14 cellular contexts compared by ENCODE assay signal in the genomic region with DNA sequence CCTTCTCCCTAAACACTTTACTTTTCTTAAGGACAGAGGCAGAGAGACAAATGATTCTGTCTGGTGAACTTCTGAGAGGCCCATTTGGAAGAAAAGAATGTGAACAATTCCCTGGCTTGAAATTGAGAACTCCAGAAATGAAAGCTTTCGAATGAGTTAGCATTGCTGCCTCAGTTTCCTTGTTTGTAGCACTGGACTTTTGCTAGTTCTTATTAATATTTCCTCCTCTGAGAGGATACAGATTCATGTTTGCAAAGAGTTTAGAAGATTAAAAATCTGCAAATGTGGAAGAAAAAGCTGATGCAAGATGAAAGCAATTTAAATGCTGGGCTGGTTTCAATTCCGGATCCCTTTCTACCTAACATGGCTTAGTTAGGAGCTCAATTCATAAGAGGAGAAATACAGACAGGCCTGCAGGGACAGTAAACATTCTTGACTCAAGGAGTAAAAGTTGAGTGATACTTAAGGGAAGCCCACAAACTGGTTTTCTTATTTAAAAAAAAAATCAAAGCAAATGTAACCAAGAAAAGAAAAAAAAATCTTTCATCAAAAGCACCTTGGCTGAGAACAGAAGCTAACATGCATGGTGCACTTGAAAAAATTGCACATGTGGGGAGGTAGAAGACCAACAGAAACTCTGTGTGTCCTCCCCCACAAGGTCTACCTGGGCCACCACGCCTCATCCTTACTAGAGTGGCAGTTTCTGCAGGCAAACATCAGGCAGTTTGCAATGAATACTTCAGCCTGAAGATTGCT. TPM values are rescaled to one million over a fixed set of nuclear protein-coding genes. Genes with fewer than 3 reads are reported as not detected.
DNase-seq lines count a peak whose midpoint lies in the region; ATAC-seq, FAIRE-seq and TF ChIP-seq lines count a peak whose summit lies in the region.
"Had no signal": no experiment of that assay in that cellular context is flagged by ENCODE, and none has a peak within 500 bp of the region (broad histone marks: within the 10 kb centered on the region; RNA-seq: fewer than 3 reads in every experiment).

No MANE protein-coding gene starts in this region.

- no peaks in the 10 kb centered on the region for H3K36me3 Mint-ChIP-seq in activated naive CD8-positive, alpha-beta T cell treated with anti-CD3 and anti-CD28 coated beads for 36 hours
- H3K36me3 Mint-ChIP-seq in activated naive CD8-positive, alpha-beta T cell treated with anti-CD3 and anti-CD28 coated beads, Interleukin-2, amount 50 U/mL, for 24 hours (ENCODE audit: low read depth), result no peaks in the 10 kb centered on the region

- no peak for TF ChIP-seq CTCF in kidney (IDR thresholded peaks at IDR 0.05; ENCODE audit: borderline replicate concordance, extremely low read depth, insufficient read depth)
- no peak for TF ChIP-seq CTCF in transverse colon (IDR thresholded peaks at IDR 0.05)

- ATAC-seq in activated naive CD8-positive, alpha-beta T cell treated with anti-CD3 and anti-CD28 coated beads, Interleukin-2, amount 50 U/mL, for 24 hours, result no peak

- peak overlapping the region; percentile 76 for H3K27ac ChIP-seq in SJSA1
- H3K27ac ChIP-seq in kidney (ENCODE audit: low read depth in 2 of 2, low read length in 2 of 2), result peak overlapping the region; percentile 1 to 62
- H3K27ac ChIP-seq in transverse colon, result peak overlapping the region; percentile 45 to 79 (median 74)

- H3K36me3 ChIP-seq in SJSA1 (no peaks in the 10 kb centered on the region), kidney (ENCODE audit: control insufficient read depth in 1 of 2, insufficient read depth in 2 of 2, low read length in 2 of 2) (peaks cover 23 to 46% of the 10 kb centered on the region in 2 donors), transverse colon (no peaks in the 10 kb centered on the region)

- TF ChIP-seq POLR2A in transverse colon (IDR thresholded peaks at IDR 0.05), result no peak

- H3K4me3 ChIP-seq in SJSA1 (no peak overlapping the region), kidney (ENCODE audit: low read length in 2 of 2) (no peak overlapping the region), transverse colon (no peak overlapping the region)

- no peaks in the 10 kb centered on the region for H3K27me3 Mint-ChIP-seq in activated naive CD8-positive, alpha-beta T cell treated with anti-CD3 and anti-CD28 coated beads for 36 hours
- H3K27me3 Mint-ChIP-seq in activated naive CD8-positive, alpha-beta T cell treated with anti-CD3 and anti-CD28 coated beads, Interleukin-2, amount 50 U/mL, for 24 hours, result peaks cover 3% of the 10 kb centered on the region

- FAIRE-seq in kidney (lab: Jason Lieb, UNC), result no peak
- FAIRE-seq: D721Med had no signal

- no peak for TF ChIP-seq EP300 in transverse colon (IDR thresholded peaks at IDR 0.05; ENCODE audit: low read depth)

- H3K27ac Mint-ChIP-seq in activated naive CD8-positive, alpha-beta T cell treated with anti-CD3 and anti-CD28 coated beads for 36 hours, result peak overlapping the region; percentile 70
- H3K27ac Mint-ChIP-seq in activated naive CD8-positive, alpha-beta T cell treated with anti-CD3 and anti-CD28 coated beads, Interleukin-2, amount 50 U/mL, for 24 hours, result no peak overlapping the region
- H3K27ac Mint-ChIP-seq: activated B cell treated with CpG ODN at 0.5 μM for 24 hours had no signal

- H3K27me3 ChIP-seq in SJSA1 (replicated peaks), result no peaks in the 10 kb centered on the region
- H3K27me3 ChIP-seq in transverse colon, result peaks cover 7% of the 10 kb centered on the region

- no peaks in the 10 kb centered on the region for H3K9me3 Mint-ChIP-seq in activated naive CD8-positive, alpha-beta T cell treated with anti-CD3 and anti-CD28 coated beads for 36 hours
- no peaks in the 10 kb centered on the region for H3K9me3 Mint-ChIP-seq in activated naive CD8-positive, alpha-beta T cell treated with anti-CD3 and anti-CD28 coated beads, Interleukin-2, amount 50 U/mL, for 24 hours
- H3K9me3 Mint-ChIP-seq: activated B cell treated with CpG ODN at 0.5 μM for 24 hours had no signal

- intact Hi-C loops in kidney (cut with DNase I), result no loop called here
- intact Hi-C loops in transverse colon (cut with DNase I; ENCODE audit: low total_unique reads), result no loop called here

- H3K4me1 ChIP-seq in SJSA1 (replicated peaks), result peaks cover 46% of the 10 kb centered on the region
- H3K4me1 ChIP-seq in kidney (ENCODE audit: control insufficient read depth in 1 of 2, insufficient read depth in 1 of 2, low read depth in 1 of 2, low read length in 2 of 2), result peaks cover 30 to 41% of the 10 kb centered on the region in 2 donors
- peaks cover 6 to 73% (median 42%) of the 10 kb centered on the region in 4 donors for H3K4me1 ChIP-seq in transverse colon

- 48% methylated on average over 2 to 3 of the region's 3 CpGs for WGBS in transverse colon (ENCODE audit: low coverage in 1 of 2), 2 donors

- in situ Hi-C loops in transverse colon (cut with MboI; ENCODE audit: low pct_ligation_motif_present in 1 of 4, low pct_unique_long_range_greater_than_20kb in 1 of 4, low sequenced_read_pairs in 3 of 4), result no loop called here

- no peak overlapping the region for H3K4me3 Mint-ChIP-seq in activated naive CD8-positive, alpha-beta T cell treated with anti-CD3 and anti-CD28 coated beads for 36 hours
- no peak overlapping the region for H3K4me3 Mint-ChIP-seq in activated naive CD8-positive, alpha-beta T cell treated with anti-CD3 and anti-CD28 coated beads, Interleukin-2, amount 50 U/mL, for 24 hours
- H3K4me3 Mint-ChIP-seq: activated B cell treated with CpG ODN at 0.5 μM for 24 hours had no signal

- H3K4me1 Mint-ChIP-seq in activated naive CD8-positive, alpha-beta T cell treated with anti-CD3 and anti-CD28 coated beads for 36 hours, result peaks cover 15% of the 10 kb centered on the region
- peaks cover 11% of the 10 kb centered on the region for H3K4me1 Mint-ChIP-seq in activated naive CD8-positive, alpha-beta T cell treated with anti-CD3 and anti-CD28 coated beads, Interleukin-2, amount 50 U/mL, for 24 hours

- H3K9me3 ChIP-seq in SJSA1 (replicated peaks) (no peaks in the 10 kb centered on the region), kidney (ENCODE audit: control insufficient read depth in 1 of 2, low read length in 2 of 2) (no peaks in the 10 kb centered on the region), transverse colon (no peaks in the 10 kb centered on the region)

- DNase-seq in activated naive CD8-positive, alpha-beta T cell treated with anti-CD3 and anti-CD28 coated beads for 36 hours, result no peak
- DNase-seq in activated naive CD8-positive, alpha-beta T cell treated with anti-CD3 and anti-CD28 coated beads, Interleukin-2, amount 50 U/mL, for 24 hours, result no peak
- no peak for DNase-seq in SJSA1 (ENCODE audit: low read depth in 1 of 2, low spot score in 2 of 2)
- no peak for DNase-seq in kidney
- DNase-seq in transverse colon, result no peak
- DNase-seq in Ammon's horn (ENCODE audit: low spot score), result no peak
- no peak for DNase-seq in NCI-H748 (lab: John Stamatoyannopoulos, UW; ENCODE audit: unreplicated experiment)
- DNase-seq in activated CD4-positive, alpha-beta T cell treated with anti-CD3 and anti-CD28 coated beads, Interleukin-2, amount 50 U/mL, for 1 hour, result no peak
- DNase-seq: activated B cell treated with CpG ODN at 0.5 μM for 24 hours, NCI-H1436 treated with DMSO at 0.1 percent for 48 hours, NCI-H69 had no signal

- peak overlapping the region in 1 of 2 donors; percentile 21 for H3K9ac ChIP-seq in kidney (ENCODE audit: low read length in 2 of 2)

RNA-seq across cellular contexts. Expression of gene HNF1B, which starts 27.1 kb away (rescaled TPM):
- 1 to 10 TPM; 2.3 to 3.2 TPM for total RNA-seq in activated naive CD8-positive, alpha-beta T cell treated with anti-CD3 and anti-CD28 coated beads for 36 hours
- total RNA-seq in SJSA1 (2014; rRNA removed; shearing (Covaris generic)), result not detected in 2 replicates
- total RNA-seq in kidney, result 185 TPM
- 84.1 TPM for polyA plus RNA-seq in kidney (ENCODE audit: insufficient read depth, low read depth, low replicate concordance)
- total RNA-seq in transverse colon, result 10 to 100 TPM; 22.7 to 35.2 (median 24.9) TPM
- total RNA-seq: left ventricle myocardium superior had no signal
- polyA plus RNA-seq: AG04450 had no signal

Comparison
In these comparisons a context has a peak if more than half of its experiments do, and no peak if none do; other contexts are left out.
1. RNA of gene HNF1B, which starts 27.1 kb away (total RNA-seq): 185 TPM in kidney (single experiment) and 22.7 to 35.2 TPM in transverse colon; 2.3 to 3.2 TPM in activated naive CD8-positive, alpha-beta T cell treated with anti-CD3 and anti-CD28 coated beads for 36 hours and not detected in SJSA1; every median in the first group is over 4 times any median in the second.
2. Peak in every context shown above with its lines, with median percentiles within 50 percentile points of each other: H3K27ac ChIP-seq.